Comparison of ENCODE assay signal across 26 cellular contexts in genomic region chr18:36808681-36809080, GRCh38. TPM values are rescaled to one million over a fixed set of nuclear protein-coding genes. Genes with fewer than 3 reads are reported as not detected.
DNase-seq lines count a peak whose midpoint lies in the region; ATAC-seq and TF ChIP-seq lines count a peak whose summit lies in the region.
"Had no signal": no experiment of that assay in that cellular context is flagged by ENCODE, and none has a peak within 500 bp of the region (broad histone marks: within the 10 kb centered on the region; RNA-seq: fewer than 3 reads in every experiment).

No MANE protein-coding gene starts in this region.

- peaks cover 7 to 43% (median 19%) of the 10 kb centered on the region in 4 donors for H3K36me3 ChIP-seq in upper lobe of left lung
- H3K36me3 ChIP-seq: cardiac muscle cell, MG63 had no signal

- 89 to 90% methylated on average over 2 of the region's 2 CpGs for WGBS in upper lobe of left lung, 2 donors

- H3K27me3 ChIP-seq in upper lobe of left lung, result no peaks in the 10 kb centered on the region
- H3K27me3 ChIP-seq: cardiac muscle cell, MG63, right lobe of liver had no signal

- DNase-seq in AG09309 (ENCODE audit: low read depth) (peak; percentile 38), HS-5 (ENCODE audit: low read depth) (peak; percentile 73), astrocyte of the hippocampus (ENCODE audit: low read depth, low spot score) (peak; percentile 24), glomerular visceral epithelial cell (ENCODE audit: extremely low spot score) (peak; percentile 44), upper lobe of left lung (no peak), GOT3 (lab: John Stamatoyannopoulos, UW) (no peak)
- DNase-seq in stimulated activated CD4-positive, alpha-beta T cell treated with anti-CD3 and anti-CD28 coated beads, Interleukin-1b, Interleukin-23, amount 100 ng/mL, for 48 hours, result no peak
- no peak for DNase-seq in stimulated activated CD4-positive, alpha-beta T cell treated with anti-CD3 and anti-CD28 coated beads, Interleukin-4, amount 100 ng/mL, for 4 hours
- DNase-seq: activated CD4-positive, alpha-beta T cell treated with anti-CD3 and anti-CD28 coated beads for 4 hours; activated CD8-positive, alpha-beta memory T cell treated with anti-CD3 and anti-CD28 coated beads, Interleukin-2, amount 10 ng/mL, durations not matched to agents 7 days and 5 days; activated naive CD8-positive, alpha-beta T cell treated with anti-CD3 and anti-CD28 coated beads for 36 hours; dermis blood vessel endothelial cell; DMS79; left colon; MG63; midbrain; NCI-H1436 treated with DMSO at 0.1 percent for 48 hours; NCI-H2171; right lobe of liver; SHP77; stimulated activated CD4-positive, alpha-beta T cell treated with anti-CD3 and anti-CD28 coated beads, Interleukin-2, amount 100 ng/mL, for 24 hours had no signal

- no peaks in the 10 kb centered on the region for H3K9me3 ChIP-seq in upper lobe of left lung
- H3K9me3 ChIP-seq: MG63, right lobe of liver, thoracic aorta had no signal

- no peak overlapping the region for H3K4me3 ChIP-seq in AG09309 (ENCODE audit: control insufficient read depth, low read depth, low read length)
- H3K4me3 ChIP-seq in upper lobe of left lung, result no peak overlapping the region
- H3K4me3 ChIP-seq: cardiac muscle cell, MG63, right lobe of liver, thoracic aorta had no signal

- no peak for TF ChIP-seq EP300 in upper lobe of left lung (IDR thresholded peaks at IDR 0.05)

- H3K27ac ChIP-seq in upper lobe of left lung, result no peak overlapping the region
- H3K27ac ChIP-seq: cardiac muscle cell, right lobe of liver, thoracic aorta had no signal

- no peak for TF ChIP-seq POLR2A in upper lobe of left lung (IDR thresholded peaks at IDR 0.05)

- ATAC-seq in upper lobe of left lung (ENCODE audit: low FRiP score in 2 of 2), result no peak
- ATAC-seq: activated CD8-positive, alpha-beta memory T cell treated with anti-CD3 and anti-CD28 coated beads, Interleukin-2, amount 10 ng/mL, durations not matched to agents 7 days and 5 days; activated T-helper 17 cell treated with anti-CD3 and anti-CD28 coated beads, Interleukin-2, amount 50 U/mL, for 72 hours; HCT116; left colon; natural killer cell treated with Interleukin-12 subunit alpha and Interleukin-12 subunit beta and Interleukin-15 and Interleukin-18, amount 100 ng/mL, for 72 hours had no signal

- H3K4me1 ChIP-seq in upper lobe of left lung, result peaks cover 0 to 16% (median 4%) of the 10 kb centered on the region in 4 donors
- H3K4me1 ChIP-seq: right lobe of liver had no signal

- TF ChIP-seq CTCF in AG09309 (IDR thresholded peaks at IDR 0.05; ENCODE audit: control insufficient read depth, insufficient read depth, low read depth, low read length, missing control alignments), result no peak
- TF ChIP-seq CTCF in upper lobe of left lung (IDR thresholded peaks at IDR 0.05), result no peak

RNA-seq across cellular contexts. Expression of gene TPGS2, which starts 20.1 kb away (rescaled TPM):
- 100 to 1,000 TPM in 3 of 6 donors, 10 to 100 TPM in 3; 63.6 to 133 (median 94.9) TPM for total RNA-seq in upper lobe of left lung

RNA-seq across cellular contexts. Expression of gene KIAA1328, which starts 20.2 kb away (rescaled TPM):
- total RNA-seq in upper lobe of left lung, result 10 to 100 TPM; 10.6 to 66.0 (median 28.8) TPM

Comparison
In these comparisons a context has a peak if more than half of its experiments do, and no peak if none do; other contexts are left out.
1. DNase-seq: peak in AG09309 (single experiment), HS-5 (single experiment), astrocyte of the hippocampus (single experiment) and glomerular visceral epithelial cell (single experiment); none in stimulated activated CD4-positive, alpha-beta T cell treated with anti-CD3 and anti-CD28 coated beads, Interleukin-1b, Interleukin-23, amount 100 ng/mL, for 48 hours (single experiment), upper lobe of left lung (0 of 2), stimulated activated CD4-positive, alpha-beta T cell treated with anti-CD3 and anti-CD28 coated beads, Interleukin-4, amount 100 ng/mL, for 4 hours (0 of 2) and GOT3 (single experiment).